8 cellular contexts compared by ENCODE assay signal in genomic region chr19:41521860-41522555, GRCh38. TPM values are rescaled to one million over a fixed set of nuclear protein-coding genes. Genes with fewer than 3 reads are reported as not detected.
DNase-seq lines count a peak whose midpoint lies in the region; ATAC-seq and TF ChIP-seq lines count a peak whose summit lies in the region.

No MANE protein-coding gene starts in this region.

- no peak overlapping the region for H3K4me2 ChIP-seq in DND-41 (ENCODE audit: insufficient read depth, low read length)

- H3K36me3 ChIP-seq in DND-41 (ENCODE audit: insufficient read depth, low read length) (no peaks in the 10 kb centered on the region), iPS-18a (ENCODE audit: control insufficient read depth, low read depth, low read length) (no peaks in the 10 kb centered on the region), thymus (ENCODE audit: control insufficient read depth, insufficient read depth) (no peaks in the 10 kb centered on the region)

- H2AFZ ChIP-seq in DND-41 (ENCODE audit: low read depth, low read length) = no peak overlapping the region

- H3K4me3 ChIP-seq in DND-41 (ENCODE audit: low read depth in 1 of 2, low read length in 2 of 2) (no peak overlapping the region), iPS-18a (ENCODE audit: low read length) (peak overlapping the region; percentile 38), thymus (ENCODE audit: low read length) (peak overlapping the region; percentile 39)

- H4K20me1 ChIP-seq in DND-41 (ENCODE audit: insufficient read depth, low read length) = no peaks in the 10 kb centered on the region

- 2% methylated on average over 58 of the region's 58 CpGs for WGBS in thymus

- H3K4me1 ChIP-seq in DND-41 (ENCODE audit: insufficient read depth, low read length) (no peaks in the 10 kb centered on the region), iPS-18a (ENCODE audit: control insufficient read depth, low read depth, low read length) (no peaks in the 10 kb centered on the region), thymus (ENCODE audit: control insufficient read depth, insufficient read depth, low read length) (no peaks in the 10 kb centered on the region)

- H3K27ac ChIP-seq in DND-41 (ENCODE audit: low read length) (no peak overlapping the region), iPS-18a (ENCODE audit: low read length) (no peak overlapping the region), thymus (ENCODE audit: low read depth) (no peak overlapping the region)

- TF ChIP-seq CTCF in DND-41 (IDR thresholded peaks at IDR 0.05; ENCODE audit: borderline replicate concordance, extremely low read depth, low read length, poor library complexity, severe bottlenecking) = no peak

- peak; percentile 47; the same call in 1 of the 3 replicates for ATAC-seq in DND-41 (ENCODE audit: insufficient read depth, low read depth)
- peak; percentile 46 for ATAC-seq in HG03442 (IDR thresholded peaks at IDR 0.05; ENCODE audit: unreplicated experiment)
- no peak for ATAC-seq in HG03025 (IDR thresholded peaks at IDR 0.05; ENCODE audit: low FRiP score, unreplicated experiment)

- H3K9me3 ChIP-seq in DND-41 (ENCODE audit: insufficient read depth, low read length, severe bottlenecking) = no peaks in the 10 kb centered on the region
- H3K9me3 ChIP-seq in iPS-18a (ENCODE audit: control insufficient read depth, low read depth, low read length) = no peaks in the 10 kb centered on the region
- H3K9me3 ChIP-seq in thymus (ENCODE audit: control insufficient read depth) = no peaks in the 10 kb centered on the region

- no peak for DNase-seq in DND-41
- peak; percentile 24 for DNase-seq in activated T-helper 1 cell treated with Interleukin-2 at 50 U/mL for 16 hours (ENCODE audit: low read depth)
- DNase-seq in foreskin melanocyte = no peak
- DNase-seq in SK-N-DZ (ENCODE audit: low spot score) = no peak

- no peaks in the 10 kb centered on the region for H3K79me2 ChIP-seq in DND-41 (ENCODE audit: insufficient read depth, low read length)

- H3K9ac ChIP-seq in DND-41 (ENCODE audit: low read depth, low read length) (no peak overlapping the region), iPS-18a (ENCODE audit: low read length) (no peak overlapping the region)

- peaks cover 42% of the 10 kb centered on the region for H3K27me3 ChIP-seq in DND-41 (ENCODE audit: insufficient read depth, low read length, poor library complexity)
- H3K27me3 ChIP-seq in iPS-18a (ENCODE audit: control insufficient read depth, insufficient read depth, low read length) = peaks cover 90% of the 10 kb centered on the region
- peaks cover 8% of the 10 kb centered on the region for H3K27me3 ChIP-seq in thymus (ENCODE audit: control insufficient read depth, insufficient read depth)

RNA-seq across cellular contexts. Expression of gene CEACAM21, which starts 54.0 kb away (rescaled TPM):
- 11.0 TPM for polyA plus RNA-seq in thymus
- not detected in 2 replicates for polyA plus RNA-seq in SK-N-DZ (2014; cell fraction: cytosol; rRNA removed)
- not detected in 2 replicates for polyA plus RNA-seq in SK-N-DZ (2014; cell fraction: nucleus; rRNA removed)

Comparison
In these comparisons a context has a peak if more than half of its experiments do, and no peak if none do; other contexts are left out.
1. H3K4me3 ChIP-seq: peak in iPS-18a (single experiment) and thymus (single experiment); none in DND-41 (0 of 2).